In the genomic region with DNA sequence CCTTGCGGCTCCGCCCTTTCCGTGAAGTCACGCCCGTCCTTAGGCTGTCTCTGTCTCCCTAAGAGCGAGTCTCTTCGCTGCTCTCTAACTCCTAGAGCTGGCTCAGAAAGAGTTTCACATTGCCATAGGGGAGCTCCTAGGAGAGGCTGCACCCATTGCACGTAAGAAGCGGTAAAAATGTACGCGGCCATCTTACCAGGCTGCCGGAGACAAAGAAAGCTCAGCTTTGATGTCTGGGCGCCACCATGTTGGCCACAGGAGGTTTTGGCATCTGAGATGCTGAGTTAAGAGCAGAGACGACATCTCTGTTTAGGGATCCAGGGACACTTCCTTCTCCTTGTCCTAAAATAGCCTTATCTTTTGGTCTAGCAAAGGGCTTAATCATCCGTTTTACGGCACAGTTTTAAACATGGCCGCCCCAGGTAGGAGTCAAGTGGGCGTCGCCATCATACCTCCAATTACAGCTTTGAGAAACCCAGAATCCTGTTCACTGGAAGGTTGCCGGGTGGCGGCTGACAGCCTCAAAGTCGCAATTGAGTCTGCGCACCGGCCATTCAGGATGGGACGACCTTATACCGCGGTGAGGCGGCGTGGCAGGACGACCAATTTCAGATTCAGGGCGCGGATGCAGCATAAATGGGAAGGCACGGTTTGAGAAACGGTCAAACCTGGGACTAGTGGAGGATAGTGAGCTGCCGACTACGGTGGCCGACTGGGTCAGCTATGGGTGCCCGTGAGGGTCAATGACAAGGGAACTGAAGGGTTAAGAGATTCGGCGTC, we compare ENCODE assay signal across 9 cellular contexts. TPM values are rescaled to one million over a fixed set of nuclear protein-coding genes. Genes with fewer than 3 reads are reported as not detected.
A peak's percentile ranks its signal among the peaks of the same experiment; 100 is the strongest.
DNase-seq lines count a peak whose midpoint lies in the region; ATAC-seq lines count a peak whose summit lies in the region.
"Had no signal": no experiment of that assay in that cellular context is flagged by ENCODE, and none has a peak within 500 bp of the region (broad histone marks: within the 10 kb centered on the region; RNA-seq: fewer than 3 reads in every experiment).

A gene (plus strand): TSS at position 553 of the 780 bp plus-strand sequence. CDS start 16,501 bp downstream, outside the sequence.

- ATAC-seq in left lobe of liver, result peak; percentile 58
- ATAC-seq in GM19467 (IDR thresholded peaks at IDR 0.05; ENCODE audit: unreplicated experiment), result no peak

- DNase-seq in 8988T (peak; percentile 79), GM19240 (ENCODE audit: insufficient read length, low spot score) (peak; percentile 43), NCI-H2081 (lab: John Stamatoyannopoulos, UW) (peak; percentile 82 to 92), cortex of kidney (lab: John Stamatoyannopoulos, UW) (peak; percentile 26), left lobe of liver (ENCODE audit: low spot score) (peak; percentile 48)
- DNase-seq in activated CD4-positive, alpha-beta T cell treated with anti-CD3 and anti-CD28 coated beads for 4 hours, result peak; percentile 76 to 78
- DNase-seq in stimulated activated CD4-positive, alpha-beta T cell treated with anti-CD3 and anti-CD28 coated beads, Interleukin-1b, Interleukin-23, amount 100 ng/mL, for 24 hours (ENCODE audit: low read depth in 4 of 4, low spot score in 1 of 4), result peak; percentile 43 to 75 (median 68)
- DNase-seq: DND-41 had no signal

RNA-seq across cellular contexts. Expression of the gene that starts here (rescaled TPM):
- 0.33 TPM for total RNA-seq in left lobe of liver

Comparison
In these comparisons a context has a peak if more than half of its experiments do, and no peak if none do; other contexts are left out.
1. Peak in DNase-seq and ATAC-seq in left lobe of liver; RNA of the gene not detected or under 1 TPM.
2. DNase-seq: peak in every context shown above with its lines; median percentile 87 in NCI-H2081; 79 in 8988T; 77 in activated CD4-positive, alpha-beta T cell treated with anti-CD3 and anti-CD28 coated beads for 4 hours; 68 in stimulated activated CD4-positive, alpha-beta T cell treated with anti-CD3 and anti-CD28 coated beads, Interleukin-1b, Interleukin-23, amount 100 ng/mL, for 24 hours; 48 in left lobe of liver; 43 in GM19240; 26 in cortex of kidney.